In the genomic region with DNA sequence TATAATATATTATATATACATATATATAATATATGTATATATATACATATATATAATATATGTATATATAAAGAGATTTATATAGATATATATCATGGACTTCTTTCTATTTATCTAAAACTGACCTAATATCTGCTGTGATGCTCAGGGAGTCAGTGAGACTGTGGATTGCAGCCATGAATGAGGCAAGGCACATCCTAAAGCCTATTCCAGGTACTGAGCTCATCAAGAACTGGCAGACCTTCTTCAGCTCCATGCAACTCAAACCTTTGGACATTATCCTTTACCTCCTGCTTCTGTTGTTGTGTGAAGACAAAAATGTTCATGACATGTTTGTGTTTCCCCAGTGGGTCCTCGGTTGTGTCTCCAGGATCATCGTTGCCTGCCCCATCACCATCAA, we compare ENCODE assay signal across 3 cellular contexts.
"Had no signal": no experiment of that assay in that cellular context is flagged by ENCODE, and none has a peak within 500 bp of the region (broad histone marks: within the 10 kb centered on the region; RNA-seq: fewer than 3 reads in every experiment).

No MANE protein-coding gene starts in this region.

- DNase-seq: GDM1, GF-D8 had no signal

- H3K4me3 ChIP-seq: GM12878 had no signal

- ATAC-seq: GM12878 had no signal
